In genomic region chr4:2429945-2430757, GRCh38 we compare ENCODE assay signal across 9 cellular contexts. TPM values are rescaled to one million over a fixed set of nuclear protein-coding genes. Genes with fewer than 3 reads are reported as not detected.
"Had no signal": no experiment of that assay in that cellular context is flagged by ENCODE, and none has a peak within 500 bp of the region (broad histone marks: within the 10 kb centered on the region; RNA-seq: fewer than 3 reads in every experiment).

No MANE protein-coding gene starts in this region.

RNA-seq across cellular contexts. Expression of gene CFAP99, which starts 11.4 kb away (rescaled TPM):
- total RNA-seq: ascending aorta; cardiac septum; frontal cortex; heart left ventricle; posterior vena cava; right cardiac atrium; smooth muscle cell; T-helper 1 cell treated with Interleukin-12 subunit alpha and Interleukin-12 subunit beta and Interleukin-4 antibody, amounts not matched to agents 30 ng/mL and 1 ng/mL, for 36 hours had no signal
- polyA plus RNA-seq: heart left ventricle, immature natural killer cell, right cardiac atrium, smooth muscle cell had no signal

RNA-seq across cellular contexts. Expression of gene ZFYVE28, which starts 11.7 kb away (rescaled TPM):
- polyA plus RNA-seq: smooth muscle cell had no signal
